ENCODE assay signal across 13 cellular contexts in the genomic region with DNA sequence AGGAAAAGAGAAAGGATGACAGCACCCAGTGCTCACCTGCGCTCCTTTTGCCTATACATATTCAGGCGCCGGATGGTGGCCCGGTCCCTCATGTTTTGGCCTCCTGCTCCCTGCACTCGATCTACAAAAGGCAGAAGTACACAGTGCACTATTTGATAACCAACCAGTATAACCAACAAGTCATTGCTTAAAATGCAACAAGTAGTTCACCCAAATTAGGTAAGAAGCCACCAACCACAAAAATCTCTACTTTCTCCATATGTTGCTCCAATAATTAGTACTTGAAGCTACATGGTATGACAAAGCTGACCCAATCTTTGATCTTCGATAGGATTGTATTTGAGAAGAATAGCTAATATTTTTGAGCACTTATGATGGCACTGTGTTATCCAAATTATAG. TPM values are rescaled to one million over a fixed set of nuclear protein-coding genes. Genes with fewer than 3 reads are reported as not detected.
A peak's percentile ranks its signal among the peaks of the same experiment; 100 is the strongest.
DNase-seq lines count a peak whose midpoint lies in the region; ATAC-seq and TF ChIP-seq lines count a peak whose summit lies in the region.
"Had no signal": no experiment of that assay in that cellular context is flagged by ENCODE, and none has a peak within 500 bp of the region (broad histone marks: within the 10 kb centered on the region; RNA-seq: fewer than 3 reads in every experiment).

No MANE protein-coding gene starts in this region.

- peaks cover 53% of the 10 kb centered on the region for H4K20me1 ChIP-seq in GM23338 (replicated peaks; ENCODE audit: insufficient read depth)

- H3K36me3 ChIP-seq in CD4-positive, CD25-positive, alpha-beta regulatory T cell (ENCODE audit: control insufficient read depth, insufficient read depth, low read length) = peaks cover 40% of the 10 kb centered on the region
- H3K36me3 ChIP-seq in GM23338 (ENCODE audit: insufficient read depth) (peaks cover 45% of the 10 kb centered on the region), iPS-20b (ENCODE audit: insufficient read depth, low read depth, low read length) (peaks cover 54% of the 10 kb centered on the region)

- H3K4me3 Mint-ChIP-seq in CD4-positive, CD25-positive, alpha-beta regulatory T cell = peak overlapping the region; percentile 47 to 63 (median 55)
- peak overlapping the region; percentile 29; the same call in 2 of the 3 replicates for H3K4me3 Mint-ChIP-seq in GM23338
- H3K4me3 Mint-ChIP-seq in WTC11 = peak overlapping the region; percentile 15; the same call in 1 of the 2 replicates

- H3K9me3 ChIP-seq in CD4-positive, CD25-positive, alpha-beta regulatory T cell (ENCODE audit: control insufficient read depth in 2 of 2, low read length in 2 of 2) = no peaks in the 10 kb centered on the region
- no peaks in the 10 kb centered on the region for H3K9me3 ChIP-seq in iPS-20b (ENCODE audit: insufficient read depth, low read depth, low read length)

- H3K4me1 Mint-ChIP-seq in CD4-positive, CD25-positive, alpha-beta regulatory T cell = peaks cover 25 to 39% (median 30%) of the 10 kb centered on the region in 4 donors
- H3K4me1 Mint-ChIP-seq in GM23338 = peaks cover 3% of the 10 kb centered on the region; the same call in 1 of the 3 replicates
- H3K4me1 Mint-ChIP-seq in WTC11 = peaks cover 15% of the 10 kb centered on the region

- H3K4me2 ChIP-seq in GM23338 = peak overlapping the region; percentile 87; the same call in 1 of the 2 replicates

- H3K79me2 ChIP-seq in GM23338 (replicated peaks; ENCODE audit: insufficient read depth) = peaks cover 64% of the 10 kb centered on the region

- H3K4me3 ChIP-seq in CD4-positive, CD25-positive, alpha-beta regulatory T cell (ENCODE audit: low read depth, low read length) = no peak overlapping the region
- no peak overlapping the region for H3K4me3 ChIP-seq in GM23338
- H3K4me3 ChIP-seq in iPS-20b (ENCODE audit: low read length) = 0 out of 2 replicates have a peak overlapping the region, but pooled peaks have one; percentile 99

- CTCF ChIA-PET in WTC11 (lab: Charles Lee) = interaction anchor here (1.6 kb wide), 1 partner anchor 9 kb away, joined by 4 read pairs; no protein-coding TSS in a partner anchor

- no peaks in the 10 kb centered on the region for H3K9me3 Mint-ChIP-seq in CD4-positive, CD25-positive, alpha-beta regulatory T cell
- H3K9me3 Mint-ChIP-seq in GM23338 = no peaks in the 10 kb centered on the region
- H3K9me3 Mint-ChIP-seq in WTC11 = no peaks in the 10 kb centered on the region

- H3K27ac ChIP-seq in CD4-positive, CD25-positive, alpha-beta regulatory T cell (ENCODE audit: insufficient read depth, low read length, poor library complexity, severe bottlenecking) = no peak overlapping the region
- no peak overlapping the region for H3K27ac ChIP-seq in GM23338 (ENCODE audit: low read depth)
- no peak overlapping the region for H3K27ac ChIP-seq in iPS-20b (ENCODE audit: low read length)

- peaks cover 27% of the 10 kb centered on the region for H3K36me3 Mint-ChIP-seq in CD4-positive, CD25-positive, alpha-beta regulatory T cell
- peaks cover 44% of the 10 kb centered on the region for H3K36me3 Mint-ChIP-seq in GM23338 (ENCODE audit: low read depth)
- peaks cover 43% of the 10 kb centered on the region for H3K36me3 Mint-ChIP-seq in WTC11

- H3K4me1 ChIP-seq in CD4-positive, CD25-positive, alpha-beta regulatory T cell (ENCODE audit: control insufficient read depth, insufficient read depth, low read length, poor library complexity, severe bottlenecking) = peaks cover 21% of the 10 kb centered on the region
- peaks cover 6% of the 10 kb centered on the region for H3K4me1 ChIP-seq in GM23338 (ENCODE audit: insufficient read depth)
- H3K4me1 ChIP-seq in iPS-20b (ENCODE audit: insufficient read depth, low read length) = peaks cover 4% of the 10 kb centered on the region; the same call in 1 of the 2 replicates

- H3K27me3 Mint-ChIP-seq in CD4-positive, CD25-positive, alpha-beta regulatory T cell = peaks cover 4% of the 10 kb centered on the region
- peaks cover 4% of the 10 kb centered on the region for H3K27me3 Mint-ChIP-seq in GM23338 (ENCODE audit: insufficient read depth, low read depth, poor library complexity)
- peaks cover 4% of the 10 kb centered on the region for H3K27me3 Mint-ChIP-seq in WTC11 (ENCODE audit: low read depth)

- TF ChIP-seq CTCF in GM23338 (conservative IDR thresholded peaks at IDR 0.05; ENCODE audit: low read depth in 2 of 2) (no peak), WTC11 (IDR thresholded peaks at IDR 0.05) (no peak)

- H3K27me3 ChIP-seq in CD4-positive, CD25-positive, alpha-beta regulatory T cell (ENCODE audit: control insufficient read depth, insufficient read depth, low read length) = no peaks in the 10 kb centered on the region
- H3K27me3 ChIP-seq in GM23338 (ENCODE audit: insufficient read depth) (no peaks in the 10 kb centered on the region; the same call in 1 of the 2 replicates), iPS-20b (ENCODE audit: insufficient read depth, low read length) (no peaks in the 10 kb centered on the region; the same call in 1 of the 2 replicates)

- POLR2A ChIA-PET in WTC11 (lab: Charles Lee) = no interaction called here

- H3K9me2 ChIP-seq in GM23338 (ENCODE audit: insufficient read depth) = no peaks in the 10 kb centered on the region

- no peak for ATAC-seq in CD4-positive, CD25-positive, alpha-beta regulatory T cell (ENCODE audit: low read depth in 2 of 2)
- no peak for ATAC-seq in GM23338
- ATAC-seq in WTC11 = no peak
- no peak for ATAC-seq in GM18498 (IDR thresholded peaks at IDR 0.05; ENCODE audit: unreplicated experiment)
- ATAC-seq: Right ventricle myocardium inferior had no signal

- no peak overlapping the region for H3K9ac ChIP-seq in iPS-20b (ENCODE audit: low read depth, low read length)

- no peak overlapping the region for H2AFZ ChIP-seq in GM23338

- H3F3A ChIP-seq in GM23338 (replicated peaks; ENCODE audit: low read depth) = no peaks in the 10 kb centered on the region; the same call in 1 of the 2 replicates

- no peak for DNase-seq in CD4-positive, CD25-positive, alpha-beta regulatory T cell
- no peak for DNase-seq in GM23338 (ENCODE audit: low spot score)
- DNase-seq in WTC11 (ENCODE audit: low spot score) = no peak
- no peak for DNase-seq in NCI-H524 treated with DMSO at 0.1 percent for 48 hours (lab: John Stamatoyannopoulos, UW)
- DNase-seq in mucosa of gallbladder (ENCODE audit: low spot score) = no peak
- DNase-seq: NCI-H146, NCI-H524, substantia nigra had no signal

- H3K27ac Mint-ChIP-seq in CD4-positive, CD25-positive, alpha-beta regulatory T cell = peak overlapping the region in 1 of 3 donors; percentile 62
- H3K27ac Mint-ChIP-seq in GM23338 (no peak overlapping the region), WTC11 (no peak overlapping the region)

TF ChIP-seq in GM23338, 12 proteins besides CTCF, POLR2A, EP300 and RAD21:
- no peak for TF ChIP-seq CREB1 (CRISPR knock-in tag; IDR thresholded peaks at IDR 0.05; ENCODE audit: low read depth)

TF ChIP-seq in WTC11, 78 proteins besides CTCF, POLR2A, EP300 and RAD21 (continues in another document):
- TF ChIP-seq CDX4 (CRISPR knock-in tag; IDR thresholded peaks at IDR 0.05; ENCODE audit: borderline replicate concordance) (no peak), ATF2 (CRISPR knock-in tag; IDR thresholded peaks at IDR 0.05; ENCODE audit: borderline replicate concordance, low read depth) (no peak), CBFB (CRISPR knock-in tag; IDR thresholded peaks at IDR 0.05; ENCODE audit: low read depth) (no peak), PRRX2 (CRISPR knock-in tag; IDR thresholded peaks at IDR 0.05) (no peak)

RNA-seq across cellular contexts. Expression of gene GNL2, which starts 2.0 kb away (rescaled TPM):
- total RNA-seq in CD4-positive, CD25-positive, alpha-beta regulatory T cell = 58.9 TPM
- 10 to 100 TPM; 37.3 to 46.5 (median 42.9) TPM for polyA plus RNA-seq in CD4-positive, CD25-positive, alpha-beta regulatory T cell
- 66.1 and 78.4 TPM in 2 replicates for total RNA-seq in GM23338 (2014; rRNA removed; shearing (Covaris generic))
- 105 and 121 TPM in 2 replicates for polyA plus RNA-seq in GM23338 (2016; fragmentation: Nextera tagmentation; extraction: Ambion mirVana)
- total RNA-seq in WTC11 (2021) (72.3 to 92.8 TPM (median 75.9 TPM) in 3 replicates), mucosa of gallbladder (25.6 TPM)

RNA-seq across cellular contexts. Expression of gene DNALI1, which starts 37.0 kb away (rescaled TPM):
- total RNA-seq in CD4-positive, CD25-positive, alpha-beta regulatory T cell = 0.25 TPM
- under 1 TPM in 2 of 4 donors, not detected in 2; 0.22 to 0.32 TPM for polyA plus RNA-seq in CD4-positive, CD25-positive, alpha-beta regulatory T cell
- 5.4 TPM in 2 replicates for total RNA-seq in GM23338 (2014; rRNA removed; shearing (Covaris generic))
- polyA plus RNA-seq in GM23338 (2016; fragmentation: Nextera tagmentation; extraction: Ambion mirVana) = 21.6 and 25.6 TPM in 2 replicates
- total RNA-seq in WTC11 (2021) (10.5 to 14.6 TPM (median 13.5 TPM) in 3 replicates), mucosa of gallbladder (45.3 TPM)

RNA-seq across cellular contexts. Expression of gene SNIP1, which starts 39.6 kb away (rescaled TPM):
- total RNA-seq in CD4-positive, CD25-positive, alpha-beta regulatory T cell = 52.3 TPM
- 1 to 10 TPM; 1.5 to 5.8 (median 4.6) TPM for polyA plus RNA-seq in CD4-positive, CD25-positive, alpha-beta regulatory T cell
- 11.4 and 13.3 TPM in 2 replicates for total RNA-seq in GM23338 (2014; rRNA removed; shearing (Covaris generic))
- polyA plus RNA-seq in GM23338 (2016; fragmentation: Nextera tagmentation; extraction: Ambion mirVana) = 5.1 and 7.0 TPM in 2 replicates
- total RNA-seq in WTC11 (2021) (18.3 to 19.7 TPM (median 19.1 TPM) in 3 replicates), mucosa of gallbladder (16.3 TPM)

RNA-seq across cellular contexts. Expression of gene RSPO1, which starts 41.0 kb away (rescaled TPM):
- not detected for total RNA-seq in CD4-positive, CD25-positive, alpha-beta regulatory T cell
- polyA plus RNA-seq in CD4-positive, CD25-positive, alpha-beta regulatory T cell = not detected
- total RNA-seq in GM23338 (2014; rRNA removed; shearing (Covaris generic)) = 0.19 TPM in 1 of 2 replicates, not detected in the other
- 0.11 and 0.12 TPM in 2 replicates for polyA plus RNA-seq in GM23338 (2016; fragmentation: Nextera tagmentation; extraction: Ambion mirVana)
- total RNA-seq in WTC11 (2021) (0.11 to 0.16 TPM (median 0.13 TPM) in 3 replicates), mucosa of gallbladder (6.0 TPM)
- total RNA-seq: cardiac septum, Right ventricle myocardium inferior, skeletal muscle tissue had no signal
